In genomic region chr19:54411033-54411432, GRCh38 we compare ENCODE assay signal across 22 cellular contexts. TPM values are rescaled to one million over a fixed set of nuclear protein-coding genes. Genes with fewer than 3 reads are reported as not detected.
A peak's percentile ranks its signal among the peaks of the same experiment; 100 is the strongest.
DNase-seq lines count a peak whose midpoint lies in the region; ATAC-seq, FAIRE-seq and TF ChIP-seq lines count a peak whose summit lies in the region.
"Had no signal": no experiment of that assay in that cellular context is flagged by ENCODE, and none has a peak within 500 bp of the region (broad histone marks: within the 10 kb centered on the region; RNA-seq: fewer than 3 reads in every experiment).

No MANE protein-coding gene starts in this region.

- H3K4me2 ChIP-seq in H1 (ENCODE audit: insufficient read depth in 1 of 2, low read depth in 2 of 2, low read length in 2 of 2) (no peak overlapping the region; a peak in 1 of 4 replicates), neural progenitor cell (no peak overlapping the region)
- H3K4me2 ChIP-seq: BLaER1 treated with 17β-estradiol and CSF1 and Interleukin-3, amounts not matched to agents 10 nM and 100 nM had no signal

- H2BK15ac ChIP-seq in H1 (ENCODE audit: low read length) = no peak overlapping the region

- H3K9ac ChIP-seq in H1 (replicated peaks in 1 of 4; ENCODE audit: extremely low read depth in 1 of 4, low read depth in 3 of 4, low read length in 3 of 4) (no peak overlapping the region), neural progenitor cell (no peak overlapping the region)
- H3K9ac ChIP-seq: BLaER1 treated with 17β-estradiol and CSF1 and Interleukin-3, amounts not matched to agents 10 nM and 100 nM had no signal

- H3K4me1 ChIP-seq in H1 (replicated peaks in 1 of 4; ENCODE audit: control insufficient read depth in 3 of 4, insufficient read depth in 4 of 4, low read length in 3 of 4) = peaks cover 0 to 4% (median 3%) of the 10 kb centered on the region in 4 experiments; a peak in 2 of 7 replicates
- H3K4me1 ChIP-seq in neural progenitor cell = peaks cover 3% of the 10 kb centered on the region

- H2BK20ac ChIP-seq in H1 (ENCODE audit: low read length) = no peak overlapping the region

- H3K23me2 ChIP-seq in H1 (ENCODE audit: low read depth, low read length) = peaks cover 16% of the 10 kb centered on the region; the same call in 1 of the 2 replicates

- no peak overlapping the region for H3K18ac ChIP-seq in H1 (ENCODE audit: extremely low read depth, low read length)

- no peaks in the 10 kb centered on the region for H3K79me1 ChIP-seq in H1 (ENCODE audit: low read depth, low read length)

- no peak overlapping the region for H3K14ac ChIP-seq in H1 (ENCODE audit: insufficient read length)

- H3K23ac ChIP-seq in H1 (ENCODE audit: insufficient read length) = no peak overlapping the region

- TF ChIP-seq EP300 in H1 (IDR thresholded peaks at IDR 0.05; ENCODE audit: borderline replicate concordance in 1 of 2, low read depth in 2 of 2, low read length in 2 of 2) = no peak

- no peak for TF ChIP-seq RAD21 in H1 (IDR thresholded peaks at IDR 0.05 in 1 of 2, conservative IDR thresholded peaks at IDR 0.05 in 1 of 2; ENCODE audit: low read depth in 2 of 2, low read length in 2 of 2)

- H3K4me1 Mint-ChIP-seq in activated naive CD8-positive, alpha-beta T cell treated with anti-CD3 and anti-CD28 coated beads, Interleukin-2, amount 10 ng/mL, durations not matched to agents 7 days and 5 days = peaks cover 5% of the 10 kb centered on the region
- peaks cover 5% of the 10 kb centered on the region for H3K4me1 Mint-ChIP-seq in activated naive CD8-positive, alpha-beta T cell treated with anti-CD3 and anti-CD28 coated beads, Interleukin-2, amount 50 U/mL, for 24 hours
- peaks cover 9% of the 10 kb centered on the region for H3K4me1 Mint-ChIP-seq in neural progenitor cell

- H3K4ac ChIP-seq in H1 (replicated peaks; ENCODE audit: insufficient read length, low read depth, low read length) = no peak overlapping the region

- H2BK5ac ChIP-seq in H1 (ENCODE audit: low read depth, low read length) = no peak overlapping the region

- DNase-seq in activated naive CD8-positive, alpha-beta T cell treated with anti-CD3 and anti-CD28 coated beads, Interleukin-2, amount 10 ng/mL, durations not matched to agents 7 days and 5 days = no peak
- no peak for DNase-seq in activated naive CD8-positive, alpha-beta T cell treated with anti-CD3 and anti-CD28 coated beads, Interleukin-2, amount 50 U/mL, for 24 hours
- DNase-seq in H1 (ENCODE audit: low read depth in 1 of 2, low spot score in 2 of 2) = no peak
- no peak for DNase-seq in neural progenitor cell (ENCODE audit: low spot score)
- DNase-seq in T-helper 2 cell = no peak
- DNase-seq in pons (ENCODE audit: low spot score) = no peak
- DNase-seq: 8988T; CD8-positive, alpha-beta memory T cell; COR-L47; HCEC 1CT; HFFc6; IMR-90 had no signal

- H2BK120ac ChIP-seq in H1 (replicated peaks; ENCODE audit: low read depth, low read length) = no peak overlapping the region

- no peak for TF ChIP-seq CTCF in H1 (IDR thresholded peaks at IDR 0.05; ENCODE audit: control extremely low read depth in 1 of 3, insufficient read depth in 1 of 3, low read depth in 1 of 3, low read length in 3 of 3)
- no peak for TF ChIP-seq CTCF in neural progenitor cell (IDR thresholded peaks at IDR 0.05)

- no peak overlapping the region for H4K5ac ChIP-seq in H1 (ENCODE audit: insufficient read length, low read depth, low read length)

- no peak overlapping the region for H3K4me3 ChIP-seq in H1 (ENCODE audit: extremely low read depth in 1 of 4, insufficient read depth in 2 of 4, low read depth in 3 of 4, low read length in 4 of 4)
- H3K4me3 ChIP-seq in neural progenitor cell = no peak overlapping the region
- H3K4me3 ChIP-seq: BLaER1 treated with 17β-estradiol and CSF1 and Interleukin-3, amounts not matched to agents 10 nM and 100 nM had no signal

- no peaks in the 10 kb centered on the region for H3F3A ChIP-seq in neural progenitor cell (ENCODE audit: low read depth)

- no peak for TF ChIP-seq POLR2A in H1 (IDR thresholded peaks at IDR 0.05; ENCODE audit: control extremely low read depth in 1 of 2, low read depth in 2 of 2, low read length in 2 of 2)

- no peaks in the 10 kb centered on the region for H3K36me3 ChIP-seq in H1 (ENCODE audit: control insufficient read depth in 2 of 4, insufficient read depth in 4 of 4, low read length in 3 of 4)
- no peaks in the 10 kb centered on the region for H3K36me3 ChIP-seq in neural progenitor cell
- H3K36me3 ChIP-seq: BLaER1 treated with 17β-estradiol and CSF1 and Interleukin-3, amounts not matched to agents 10 nM and 100 nM had no signal

- ATAC-seq in activated naive CD8-positive, alpha-beta T cell treated with anti-CD3 and anti-CD28 coated beads, Interleukin-2, amount 10 ng/mL, durations not matched to agents 7 days and 5 days (ENCODE audit: low read depth) = no peak
- ATAC-seq in activated naive CD8-positive, alpha-beta T cell treated with anti-CD3 and anti-CD28 coated beads, Interleukin-2, amount 50 U/mL, for 24 hours = no peak
- no peak for ATAC-seq in HG02840 (IDR thresholded peaks at IDR 0.05; ENCODE audit: low FRiP score, unreplicated experiment)

- H3K27ac Mint-ChIP-seq in activated naive CD8-positive, alpha-beta T cell treated with anti-CD3 and anti-CD28 coated beads, Interleukin-2, amount 10 ng/mL, durations not matched to agents 7 days and 5 days = peak overlapping the region; percentile 30
- H3K27ac Mint-ChIP-seq in activated naive CD8-positive, alpha-beta T cell treated with anti-CD3 and anti-CD28 coated beads, Interleukin-2, amount 50 U/mL, for 24 hours = no peak overlapping the region
- no peak overlapping the region for H3K27ac Mint-ChIP-seq in neural progenitor cell
- H3K27ac Mint-ChIP-seq: HFFc6 had no signal

- H3K9me3 ChIP-seq in H1 (ENCODE audit: insufficient read depth in 2 of 2, low read depth in 1 of 2, low read length in 1 of 2) (peaks cover 2 to 6% of the 10 kb centered on the region in 2 experiments; a peak in 2 of 4 replicates), neural progenitor cell (ENCODE audit: low read depth) (no peaks in the 10 kb centered on the region)

- no peak overlapping the region for H3K4me3 Mint-ChIP-seq in activated naive CD8-positive, alpha-beta T cell treated with anti-CD3 and anti-CD28 coated beads, Interleukin-2, amount 10 ng/mL, durations not matched to agents 7 days and 5 days
- no peak overlapping the region for H3K4me3 Mint-ChIP-seq in activated naive CD8-positive, alpha-beta T cell treated with anti-CD3 and anti-CD28 coated beads, Interleukin-2, amount 50 U/mL, for 24 hours
- H3K4me3 Mint-ChIP-seq in neural progenitor cell = no peak overlapping the region
- H3K4me3 Mint-ChIP-seq: HFFc6 had no signal

- H3K36me3 Mint-ChIP-seq in activated naive CD8-positive, alpha-beta T cell treated with anti-CD3 and anti-CD28 coated beads, Interleukin-2, amount 10 ng/mL, durations not matched to agents 7 days and 5 days = peaks cover 5% of the 10 kb centered on the region
- peaks cover 2% of the 10 kb centered on the region for H3K36me3 Mint-ChIP-seq in activated naive CD8-positive, alpha-beta T cell treated with anti-CD3 and anti-CD28 coated beads, Interleukin-2, amount 50 U/mL, for 24 hours (ENCODE audit: low read depth)
- peaks cover 3% of the 10 kb centered on the region for H3K36me3 Mint-ChIP-seq in neural progenitor cell

- H3K9me3 Mint-ChIP-seq in activated naive CD8-positive, alpha-beta T cell treated with anti-CD3 and anti-CD28 coated beads, Interleukin-2, amount 10 ng/mL, durations not matched to agents 7 days and 5 days = peaks cover 25% of the 10 kb centered on the region
- H3K9me3 Mint-ChIP-seq in activated naive CD8-positive, alpha-beta T cell treated with anti-CD3 and anti-CD28 coated beads, Interleukin-2, amount 50 U/mL, for 24 hours = peaks cover 8% of the 10 kb centered on the region
- H3K9me3 Mint-ChIP-seq in neural progenitor cell = peaks cover 15% of the 10 kb centered on the region

- CTCF ChIA-PET in H1 (lab: Charles Lee; ENCODE audit: partially characterized antibody) = interaction anchor here (2.4 to 4.0 kb wide), 3 partner anchors 11 to 28 kb away, joined by 9 to 30 read pairs (median 13); no protein-coding TSS in a partner anchor

- POLR2A ChIA-PET in activated naive CD8-positive, alpha-beta T cell treated with anti-CD3 and anti-CD28 coated beads, Interleukin-2, amount 10 ng/mL, durations not matched to agents 7 days and 5 days (lab: Charles Lee) = no interaction called here
- POLR2A ChIA-PET in H1 (lab: Charles Lee; ENCODE audit: partially characterized antibody) = interaction anchor here (1.0 kb wide), 1 partner anchor 38 kb away, joined by 4 read pairs; the partner anchor contains the start of gene LENG8

- H3K27me3 ChIP-seq in H1 (replicated peaks in 1 of 4; ENCODE audit: control insufficient read depth in 3 of 4, extremely low read depth in 1 of 4, insufficient read depth in 3 of 4, low read length in 3 of 4) = peaks cover 6 to 19% (median 15%) of the 10 kb centered on the region in 4 experiments
- peaks cover 11% of the 10 kb centered on the region for H3K27me3 ChIP-seq in neural progenitor cell

- 0 out of 2 replicates have a peak overlapping the region, but pooled peaks have one; percentile 68 for H2BK12ac ChIP-seq in H1 (ENCODE audit: low read depth, low read length)

- no peak overlapping the region for H4K91ac ChIP-seq in H1 (replicated peaks; ENCODE audit: insufficient read length, low read length)

- no peak overlapping the region for H2AK5ac ChIP-seq in H1 (ENCODE audit: low read depth, low read length)

- H2AFZ ChIP-seq in H1 (ENCODE audit: low read length) (no peak overlapping the region), neural progenitor cell (replicated peaks) (peak overlapping the region; percentile 26)

- H3K27ac ChIP-seq in H1 (ENCODE audit: low read depth, low read length) (no peak overlapping the region), neural progenitor cell (no peak overlapping the region)
- H3K27ac ChIP-seq: BLaER1 treated with 17β-estradiol and CSF1 and Interleukin-3, amounts not matched to agents 10 nM and 100 nM had no signal

- H3K27me3 Mint-ChIP-seq in activated naive CD8-positive, alpha-beta T cell treated with anti-CD3 and anti-CD28 coated beads, Interleukin-2, amount 10 ng/mL, durations not matched to agents 7 days and 5 days = peaks cover 40% of the 10 kb centered on the region
- peaks cover 29% of the 10 kb centered on the region for H3K27me3 Mint-ChIP-seq in activated naive CD8-positive, alpha-beta T cell treated with anti-CD3 and anti-CD28 coated beads, Interleukin-2, amount 50 U/mL, for 24 hours
- H3K27me3 Mint-ChIP-seq in neural progenitor cell (ENCODE audit: insufficient read depth, low read depth) = peaks cover 23% of the 10 kb centered on the region

- no peaks in the 10 kb centered on the region for H4K20me1 ChIP-seq in H1 (replicated peaks in 1 of 2; ENCODE audit: control insufficient read depth in 1 of 2, insufficient read depth in 2 of 2, low read length in 2 of 2)
- peaks cover 1% of the 10 kb centered on the region for H4K20me1 ChIP-seq in neural progenitor cell (ENCODE audit: low read depth)
- H4K20me1 ChIP-seq: BLaER1 treated with 17β-estradiol and CSF1 and Interleukin-3, amounts not matched to agents 10 nM and 100 nM had no signal

- H3K56ac ChIP-seq in H1 (replicated peaks; ENCODE audit: insufficient read length, low read depth, low read length) = no peak overlapping the region

- H4K8ac ChIP-seq in H1 (ENCODE audit: extremely low read depth, insufficient read depth, low read length) = no peak overlapping the region; the same call in 1 of the 2 replicates

- H3K79me2 ChIP-seq in H1 (ENCODE audit: control insufficient read depth in 1 of 2, insufficient read depth in 2 of 2, low read length in 2 of 2) (no peaks in the 10 kb centered on the region), neural progenitor cell (ENCODE audit: low read depth) (peaks cover 7% of the 10 kb centered on the region)

- FAIRE-seq in H1 (lab: Jason Lieb, UNC) = no peak
- FAIRE-seq: D721Med, G401.6, GM12891, GM19239, HTR-8/SVneo had no signal

RNA-seq across cellular contexts. Expression of gene TTYH1, which starts 4.2 kb away (rescaled TPM):
- total RNA-seq in activated naive CD8-positive, alpha-beta T cell treated with anti-CD3 and anti-CD28 coated beads, Interleukin-2, amount 10 ng/mL, durations not matched to agents 7 days and 5 days = 1 to 10 TPM; 1.1 to 1.9 TPM
- 24.3 and 26.7 TPM in 2 replicates for total RNA-seq in H1 (2021; fragmentation: NEBNext Ultra II Directional; extraction: Animal tissue kit (Norgen Biotek cat#: 25700))
- 46.5 and 92.1 TPM in 2 replicates for polyA plus RNA-seq in H1 (2011; rRNA removed)
- 41.6 TPM for polyA plus RNA-seq in H1 (2011; cell fraction: cytosol; rRNA removed)
- 72.1 TPM for polyA plus RNA-seq in H1 (2011; cell fraction: nucleus; rRNA removed)
- 14.7 to 48.5 TPM (median 38.0 TPM) in 4 replicates for polyA plus RNA-seq in H1 (2012, experiment 1 of 2)
- 32.8 TPM for polyA plus RNA-seq in H1 (2012, experiment 2 of 2)
- polyA plus RNA-seq in H1 (2013, experiment 1 of 2) = 51.0 TPM
- 53.6 TPM for polyA plus RNA-seq in H1 (2013, experiment 2 of 2)
- polyA minus RNA-seq in H1 (2011; rRNA and poly(A)+ RNA removed) = 16.3 and 25.9 TPM in 2 replicates
- 27.7 TPM for polyA minus RNA-seq in H1 (2011; cell fraction: cytosol; rRNA and poly(A)+ RNA removed)
- polyA minus RNA-seq in H1 (2011; cell fraction: nucleus; rRNA and poly(A)+ RNA removed) = 16.1 TPM
- 34.2 and 128 TPM in 2 replicates for total RNA-seq in neural progenitor cell (ENCODE audit: low replicate concordance)
- total RNA-seq: H4, IMR-90 had no signal
- polyA plus RNA-seq: AG04450; CD8-positive, alpha-beta memory T cell; IMR-90 had no signal

RNA-seq across cellular contexts. Expression of gene LENG8, which starts 38.0 kb away (rescaled TPM):
- 100 to 1,000 TPM; 338 to 359 TPM for total RNA-seq in activated naive CD8-positive, alpha-beta T cell treated with anti-CD3 and anti-CD28 coated beads, Interleukin-2, amount 10 ng/mL, durations not matched to agents 7 days and 5 days
- 108 TPM in 2 replicates for total RNA-seq in H1 (2021; fragmentation: NEBNext Ultra II Directional; extraction: Animal tissue kit (Norgen Biotek cat#: 25700))
- 62.2 and 113 TPM in 2 replicates for polyA plus RNA-seq in H1 (2011; rRNA removed)
- 82.3 TPM for polyA plus RNA-seq in H1 (2011; cell fraction: cytosol; rRNA removed)
- polyA plus RNA-seq in H1 (2011; cell fraction: nucleus; rRNA removed) = 580 TPM
- polyA plus RNA-seq in H1 (2012, experiment 1 of 2) = 100 to 168 TPM (median 138 TPM) in 4 replicates
- polyA plus RNA-seq in H1 (2012, experiment 2 of 2) = 126 TPM
- polyA plus RNA-seq in H1 (2013, experiment 1 of 2) = 120 TPM
- 103 TPM for polyA plus RNA-seq in H1 (2013, experiment 2 of 2)
- polyA minus RNA-seq in H1 (2011; rRNA and poly(A)+ RNA removed) = 58.2 and 88.9 TPM in 2 replicates
- polyA minus RNA-seq in H1 (2011; cell fraction: cytosol; rRNA and poly(A)+ RNA removed) = 42.4 TPM
- polyA minus RNA-seq in H1 (2011; cell fraction: nucleus; rRNA and poly(A)+ RNA removed) = 91.6 TPM
- total RNA-seq in neural progenitor cell (ENCODE audit: low replicate concordance) = 36.6 and 90.1 TPM in 2 replicates

RNA-seq across cellular contexts. Expression of gene LAIR1, which starts 46.3 kb away (rescaled TPM):
- 10 to 100 TPM; 75.0 to 79.2 TPM for total RNA-seq in activated naive CD8-positive, alpha-beta T cell treated with anti-CD3 and anti-CD28 coated beads, Interleukin-2, amount 10 ng/mL, durations not matched to agents 7 days and 5 days
- total RNA-seq in H1 (2021; fragmentation: NEBNext Ultra II Directional; extraction: Animal tissue kit (Norgen Biotek cat#: 25700)) = not detected in 2 replicates
- polyA plus RNA-seq in H1 (2011; rRNA removed) = 0.13 and 0.18 TPM in 2 replicates
- polyA plus RNA-seq in H1 (2011; cell fraction: cytosol; rRNA removed) = 0.21 TPM
- polyA plus RNA-seq in H1 (2011; cell fraction: nucleus; rRNA removed) = 0.19 TPM
- polyA plus RNA-seq in H1 (2012, experiment 1 of 2) = 0.04 to 0.16 TPM in 2 of 4 replicates, not detected in the others
- not detected for polyA plus RNA-seq in H1 (2012, experiment 2 of 2)
- 0.10 TPM for polyA plus RNA-seq in H1 (2013, experiment 1 of 2)
- 0.09 TPM for polyA plus RNA-seq in H1 (2013, experiment 2 of 2)
- 0.50 TPM in 1 of 2 replicates, not detected in the other for polyA minus RNA-seq in H1 (2011; rRNA and poly(A)+ RNA removed)
- polyA minus RNA-seq in H1 (2011; cell fraction: cytosol; rRNA and poly(A)+ RNA removed) = not detected
- polyA minus RNA-seq in H1 (2011; cell fraction: nucleus; rRNA and poly(A)+ RNA removed) = 1.3 TPM
- not detected in 2 replicates for total RNA-seq in neural progenitor cell (ENCODE audit: low replicate concordance)
- total RNA-seq: A673, HFFc6, IMR-90 had no signal
- polyA plus RNA-seq: AG04450, IMR-90 had no signal

RNA-seq across cellular contexts. Expression of gene LENG9, which starts 52.5 kb away (rescaled TPM):
- 1 to 10 TPM; 6.2 to 7.0 TPM for total RNA-seq in activated naive CD8-positive, alpha-beta T cell treated with anti-CD3 and anti-CD28 coated beads, Interleukin-2, amount 10 ng/mL, durations not matched to agents 7 days and 5 days
- total RNA-seq in H1 (2021; fragmentation: NEBNext Ultra II Directional; extraction: Animal tissue kit (Norgen Biotek cat#: 25700)) = 3.9 and 4.0 TPM in 2 replicates
- 1.6 and 2.6 TPM in 2 replicates for polyA plus RNA-seq in H1 (2011; rRNA removed)
- polyA plus RNA-seq in H1 (2011; cell fraction: cytosol; rRNA removed) = 2.5 TPM
- 2.5 TPM for polyA plus RNA-seq in H1 (2011; cell fraction: nucleus; rRNA removed)
- polyA plus RNA-seq in H1 (2012, experiment 1 of 2) = 2.4 to 5.0 TPM (median 3.8 TPM) in 4 replicates
- 2.3 TPM for polyA plus RNA-seq in H1 (2012, experiment 2 of 2)
- 1.8 TPM for polyA plus RNA-seq in H1 (2013, experiment 1 of 2)
- polyA plus RNA-seq in H1 (2013, experiment 2 of 2) = 1.5 TPM
- 1.3 and 1.7 TPM in 2 replicates for polyA minus RNA-seq in H1 (2011; rRNA and poly(A)+ RNA removed)
- polyA minus RNA-seq in H1 (2011; cell fraction: cytosol; rRNA and poly(A)+ RNA removed) = 3.4 TPM
- 7.7 TPM for polyA minus RNA-seq in H1 (2011; cell fraction: nucleus; rRNA and poly(A)+ RNA removed)
- 0.79 and 4.0 TPM in 2 replicates for total RNA-seq in neural progenitor cell (ENCODE audit: low replicate concordance)

Comparison
In these comparisons a context has a peak if more than half of its experiments do, and no peak if none do; other contexts are left out.
1. RNA of gene LAIR1, which starts 46.3 kb away (total RNA-seq): 75.0 to 79.2 TPM in activated naive CD8-positive, alpha-beta T cell treated with anti-CD3 and anti-CD28 coated beads, Interleukin-2, amount 10 ng/mL, durations not matched to agents 7 days and 5 days; not detected in H1 and not detected in neural progenitor cell; every median in the first group is over 10 times any median in the second.